Comparison of ENCODE assay signal across 30 cellular contexts in the genomic region with DNA sequence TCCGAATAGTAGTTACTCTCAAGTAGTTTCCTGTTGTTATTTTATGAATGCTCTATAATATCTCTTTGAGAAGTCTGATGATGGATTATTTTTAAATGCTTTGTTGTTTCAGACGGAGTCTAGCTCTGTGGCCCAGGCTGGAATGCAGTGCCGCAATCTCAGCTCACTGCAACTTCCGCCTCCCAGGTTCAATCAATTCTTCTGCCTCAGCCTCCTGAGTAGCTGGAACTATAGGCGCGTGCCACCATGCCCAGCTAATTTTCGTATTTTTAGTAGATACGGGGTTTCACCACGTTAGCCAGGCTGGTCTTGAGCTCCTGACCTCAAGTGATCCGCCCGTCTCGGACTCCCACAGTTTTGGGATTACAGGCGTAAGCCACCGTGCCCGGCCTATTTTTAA. TPM values are rescaled to one million over a fixed set of nuclear protein-coding genes. Genes with fewer than 3 reads are reported as not detected.
"Had no signal": no experiment of that assay in that cellular context is flagged by ENCODE, and none has a peak within 500 bp of the region (broad histone marks: within the 10 kb centered on the region; RNA-seq: fewer than 3 reads in every experiment).

No MANE protein-coding gene starts in this region.

- ATAC-seq: activated CD8-positive, alpha-beta T cell treated with anti-CD3 and anti-CD28 coated beads for 36 hours; activated T-cell treated with anti-CD3 and anti-CD28 coated beads, Interleukin-2, amount 50 U/mL, for 4 hours; activated T-helper 17 cell treated with anti-CD3 and anti-CD28 coated beads, Interleukin-2, amount 50 U/mL, for 72 hours; effector memory CD8-positive, alpha-beta T cell; gastroesophageal sphincter; heart right ventricle; T-cell had no signal

- H3K9me3 ChIP-seq: esophagus muscularis mucosa, gastroesophageal sphincter had no signal

- H3K27ac ChIP-seq: brain microvascular endothelial cell had no signal

- H3K4me3 Mint-ChIP-seq: activated CD8-positive, alpha-beta T cell treated with anti-CD3 and anti-CD28 coated beads for 36 hours; activated naive CD8-positive, alpha-beta T cell; activated T-cell treated with anti-CD3 and anti-CD28 coated beads, Interleukin-2, amount 50 U/mL, for 4 hours; activated T-helper 17 cell treated with anti-CD3 and anti-CD28 coated beads, Interleukin-2, amount 50 U/mL, for 72 hours; central memory CD8-positive, alpha-beta T cell; effector memory CD8-positive, alpha-beta T cell; T-cell; T-helper 1 cell treated with Interleukin-12 subunit alpha and Interleukin-12 subunit beta and Interleukin-4 antibody, amounts not matched to agents 30 μg/mL and 1 μg/mL, for 36 hours had no signal

- DNase-seq: activated CD4-positive, alpha-beta T cell treated with anti-CD3 and anti-CD28 coated beads for 4 hours; activated CD4-positive, alpha-beta T cell treated with anti-CD3 and anti-CD28 coated beads, Interleukin-2, amount 50 U/mL, for 1 hour; activated CD4-positive, alpha-beta T cell treated with anti-CD3 and anti-CD28 coated beads, Interleukin-2, amount 50 U/mL, for 48 hours; activated CD4-positive, CD25-positive, alpha-beta regulatory T cell; activated CD4-positive, CD25-positive, alpha-beta regulatory T cell treated with anti-CD3 and anti-CD28 coated beads, Interleukin-2, amount 50 U/mL, for 72 hours; activated CD8-positive, alpha-beta memory T cell treated with anti-CD3 and anti-CD28 coated beads for 24 hours; activated CD8-positive, alpha-beta T cell treated with anti-CD3 and anti-CD28 coated beads for 36 hours; activated effector memory CD4-positive, alpha-beta T cell treated with Interleukin-2 at 50 U/mL for 16 hours; activated gamma-delta T cell treated with Interleukin-2 at 50 U/mL for 16 hours; activated naive CD4-positive, alpha-beta T cell treated with anti-CD3 and anti-CD28 coated beads, Interleukin-2, amount 50 U/mL, for 16 hours; activated naive CD4-positive, alpha-beta T cell treated with Interleukin-2 at 50 U/mL for 16 hours; activated T-cell treated with anti-CD3 and anti-CD28 coated beads, Interleukin-2, amount 50 U/mL, for 4 hours; amniotic stem cell; anterior cingulate cortex; brain microvascular endothelial cell; cortex of kidney; dermis blood vessel endothelial cell; effector CD4-positive, alpha-beta T cell; effector memory CD8-positive, alpha-beta T cell; erythroblast; foreskin melanocyte; heart right ventricle; T-cell had no signal

- H3K4me1 Mint-ChIP-seq: activated T-helper 17 cell treated with anti-CD3 and anti-CD28 coated beads, Interleukin-2, amount 50 U/mL, for 72 hours had no signal

- H3K9me3 Mint-ChIP-seq: activated CD8-positive, alpha-beta T cell treated with anti-CD3 and anti-CD28 coated beads for 36 hours; activated T-cell treated with anti-CD3 and anti-CD28 coated beads, Interleukin-2, amount 50 U/mL, for 4 hours; activated T-helper 17 cell treated with anti-CD3 and anti-CD28 coated beads, Interleukin-2, amount 50 U/mL, for 72 hours; central memory CD8-positive, alpha-beta T cell; effector memory CD8-positive, alpha-beta T cell; T-cell; T-helper 1 cell treated with Interleukin-12 subunit alpha and Interleukin-12 subunit beta and Interleukin-4 antibody, amounts not matched to agents 30 μg/mL and 1 μg/mL, for 36 hours had no signal

- H3K27me3 ChIP-seq: brain microvascular endothelial cell had no signal

- H3K27ac Mint-ChIP-seq: activated CD8-positive, alpha-beta T cell treated with anti-CD3 and anti-CD28 coated beads for 36 hours; activated naive CD8-positive, alpha-beta T cell; activated T-helper 17 cell treated with anti-CD3 and anti-CD28 coated beads, Interleukin-2, amount 50 U/mL, for 72 hours; effector memory CD8-positive, alpha-beta T cell; T-helper 1 cell treated with Interleukin-12 subunit alpha and Interleukin-12 subunit beta and Interleukin-4 antibody, amounts not matched to agents 30 μg/mL and 1 μg/mL, for 36 hours had no signal

RNA-seq across cellular contexts. Expression of gene B4GALNT1, which starts 59.5 kb away (rescaled TPM):
- total RNA-seq: bronchial epithelial cell, dermis blood vessel endothelial cell had no signal
